16 cellular contexts compared by ENCODE assay signal in the genomic region with DNA sequence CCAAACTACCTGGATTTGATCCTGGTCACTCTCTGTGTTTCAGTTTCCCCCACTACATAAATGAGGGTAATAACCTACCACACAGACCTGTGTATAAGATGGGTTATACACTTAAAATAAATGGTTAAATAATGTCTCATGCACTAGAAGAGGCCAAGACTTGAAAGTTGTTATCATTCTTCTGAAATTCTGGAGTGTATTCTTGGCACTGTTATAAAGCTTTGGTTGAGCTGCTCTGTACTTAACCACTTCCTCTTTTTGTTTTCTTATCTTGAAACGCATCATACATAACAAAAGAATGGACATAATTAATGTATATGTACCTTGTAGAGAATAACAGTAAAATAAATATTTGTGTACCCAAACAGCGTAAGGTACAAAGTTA.
A peak's percentile ranks its signal among the peaks of the same experiment; 100 is the strongest.
DNase-seq lines count a peak whose midpoint lies in the region; ATAC-seq and TF ChIP-seq lines count a peak whose summit lies in the region.
"Had no signal": no experiment of that assay in that cellular context is flagged by ENCODE, and none has a peak within 500 bp of the region (broad histone marks: within the 10 kb centered on the region; RNA-seq: fewer than 3 reads in every experiment).

No MANE protein-coding gene starts in this region.

- H3K27me3 ChIP-seq in Karpas-422 (ENCODE audit: low read length): no peaks in the 10 kb centered on the region
- no peaks in the 10 kb centered on the region for H3K27me3 ChIP-seq in PC-3 (ENCODE audit: low read length)

- H3K9me3 ChIP-seq in Karpas-422 (ENCODE audit: low read length) (no peaks in the 10 kb centered on the region), PC-3 (ENCODE audit: low read length) (no peaks in the 10 kb centered on the region)
- H3K9me3 ChIP-seq: psoas muscle had no signal

- no peaks in the 10 kb centered on the region for H3K36me3 Mint-ChIP-seq in T-cell
- H3K36me3 Mint-ChIP-seq in osteocyte (ENCODE audit: unreplicated experiment): peaks cover 26% of the 10 kb centered on the region
- H3K36me3 Mint-ChIP-seq: activated naive CD8-positive, alpha-beta T cell treated with anti-CD3 and anti-CD28 coated beads, Interleukin-2, amount 10 ng/mL, durations not matched to agents 7 days and 5 days had no signal

- H3K4me3 Mint-ChIP-seq in T-cell: no peak overlapping the region
- no peak overlapping the region for H3K4me3 Mint-ChIP-seq in osteocyte (ENCODE audit: unreplicated experiment)
- H3K4me3 Mint-ChIP-seq: activated naive CD8-positive, alpha-beta T cell treated with anti-CD3 and anti-CD28 coated beads, Interleukin-2, amount 10 ng/mL, durations not matched to agents 7 days and 5 days; T-helper 1 cell treated with Interleukin-12 subunit alpha and Interleukin-12 subunit beta and Interleukin-4 antibody, amounts not matched to agents 30 μg/mL and 1 μg/mL, for 36 hours had no signal

- no peak overlapping the region for H3K4me3 ChIP-seq in Karpas-422 (ENCODE audit: low read length)
- no peak overlapping the region for H3K4me3 ChIP-seq in PC-3 (ENCODE audit: low read length)
- H3K4me3 ChIP-seq: lung, psoas muscle had no signal

- H3K9me2 ChIP-seq in Karpas-422 (replicated peaks; ENCODE audit: insufficient read depth, low read length) (no peaks in the 10 kb centered on the region), PC-3 (replicated peaks; ENCODE audit: low read length) (no peaks in the 10 kb centered on the region)

- no TSS peak for BruUV-seq in PC-3 (replicated peaks; lab: Mats Ljungman, UMichigan)

- peak; percentile 40 for DNase-seq in GM13976 (ENCODE audit: low spot score)
- DNase-seq in Karpas-422: peak; percentile 64
- DNase-seq in T-cell: no peak
- DNase-seq in osteocyte (ENCODE audit: extremely low spot score, unreplicated experiment): no peak
- DNase-seq in PC-3: no peak
- no peak for DNase-seq in NCI-H446 treated with DMSO at 0.1 percent for 48 hours (lab: John Stamatoyannopoulos, UW)
- DNase-seq in occipital lobe (lab: John Stamatoyannopoulos, UW): no peak
- DNase-seq: activated naive CD8-positive, alpha-beta T cell treated with anti-CD3 and anti-CD28 coated beads, Interleukin-2, amount 10 ng/mL, durations not matched to agents 7 days and 5 days; DMS79; hippocampal formation; NCI-H748 treated with DMSO at 0.1 percent for 48 hours; psoas muscle; stimulated activated CD4-positive, alpha-beta T cell treated with anti-CD3 and anti-CD28 coated beads, Interleukin-4, amount 100 ng/mL, for 24 hours had no signal

- H3K36me3 ChIP-seq in Karpas-422 (ENCODE audit: insufficient read depth, low read length) (no peaks in the 10 kb centered on the region), PC-3 (ENCODE audit: low read depth, low read length) (no peaks in the 10 kb centered on the region)

- in situ Hi-C loops in GM13976 (cut with MboI; ENCODE audit: low sequenced_read_pairs, unreplicated experiment): no loop called here

- H3F3A ChIP-seq in PC-3 (ENCODE audit: low read length, unreplicated experiment): no peaks in the 10 kb centered on the region

- CTCF ChIA-PET in T-cell (lab: Charles Lee) (no interaction called here), PC-3 (lab: Charles Lee) (no interaction called here)

- H3K27me3 Mint-ChIP-seq in T-cell (no peaks in the 10 kb centered on the region), osteocyte (ENCODE audit: unreplicated experiment) (no peaks in the 10 kb centered on the region)

- TF ChIP-seq CTCF in GM13976 (IDR thresholded peaks at IDR 0.05; ENCODE audit: borderline replicate concordance, control extremely low read depth, extremely low read depth, insufficient read depth, missing control alignments): no peak
- TF ChIP-seq CTCF in osteocyte (IDR thresholded peaks at IDR 0.05): no peak
- TF ChIP-seq CTCF in PC-3 (conservative IDR thresholded peaks at IDR 0.05; ENCODE audit: low read depth, low read length): no peak

- H4K20me1 ChIP-seq in Karpas-422 (ENCODE audit: insufficient read depth, low read depth, low read length) (no peaks in the 10 kb centered on the region), PC-3 (ENCODE audit: low read length) (no peaks in the 10 kb centered on the region)

- H3K79me2 ChIP-seq in Karpas-422 (ENCODE audit: low read length) (no peaks in the 10 kb centered on the region), PC-3 (ENCODE audit: low read length) (no peaks in the 10 kb centered on the region)

- ATAC-seq in T-cell (replicated peaks in 1 of 4) (peak in 3 of 4 experiments; percentile 31 to 47 (median 40)), PC-3 (no peak), GM19324 (IDR thresholded peaks at IDR 0.05; ENCODE audit: low FRiP score, unreplicated experiment) (no peak)
- ATAC-seq: psoas muscle had no signal

- peaks cover 32% of the 10 kb centered on the region for H3K4me1 ChIP-seq in Karpas-422 (ENCODE audit: low read length)
- H3K4me1 ChIP-seq in PC-3 (ENCODE audit: insufficient read depth, low read length): no peaks in the 10 kb centered on the region
- H3K4me1 ChIP-seq: psoas muscle had no signal

- H3K27ac Mint-ChIP-seq in T-cell (no peak overlapping the region), osteocyte (ENCODE audit: unreplicated experiment) (peak overlapping the region; percentile 70)
- H3K27ac Mint-ChIP-seq: activated naive CD8-positive, alpha-beta T cell treated with anti-CD3 and anti-CD28 coated beads, Interleukin-2, amount 10 ng/mL, durations not matched to agents 7 days and 5 days; T-helper 1 cell treated with Interleukin-12 subunit alpha and Interleukin-12 subunit beta and Interleukin-4 antibody, amounts not matched to agents 30 μg/mL and 1 μg/mL, for 36 hours had no signal

- H3K27ac ChIP-seq in Karpas-422 (ENCODE audit: low read length): peak overlapping the region; percentile 70
- H3K27ac ChIP-seq in PC-3 (ENCODE audit: low read length): no peak overlapping the region
- H3K27ac ChIP-seq: psoas muscle had no signal

- H3K4me1 Mint-ChIP-seq in T-cell: peaks cover 21 to 34% (median 27%) of the 10 kb centered on the region in 3 donors
- peaks cover 81% of the 10 kb centered on the region for H3K4me1 Mint-ChIP-seq in osteocyte (ENCODE audit: unreplicated experiment)

- intact Hi-C loops in PC-3 (cut with micrococcal nuclease): no loop called here

- H3K4me2 ChIP-seq in Karpas-422 (ENCODE audit: low read depth, low read length, poor library complexity, severe bottlenecking) (peak overlapping the region; percentile 55), PC-3 (ENCODE audit: low read length) (no peak overlapping the region)

- H2AFZ ChIP-seq in Karpas-422 (ENCODE audit: low read length) (no peak overlapping the region), PC-3 (ENCODE audit: low read length) (no peak overlapping the region)

- H3K9ac ChIP-seq in Karpas-422 (ENCODE audit: low read length) (0 out of 2 replicates have a peak overlapping the region, but pooled peaks have one; percentile 19), PC-3 (ENCODE audit: low read length) (no peak overlapping the region)

- H3K9me3 Mint-ChIP-seq in T-cell (peaks cover 0 to under 1% (median 0%) of the 10 kb centered on the region in 3 donors), osteocyte (ENCODE audit: unreplicated experiment) (peaks cover 5% of the 10 kb centered on the region)
- H3K9me3 Mint-ChIP-seq: activated naive CD8-positive, alpha-beta T cell treated with anti-CD3 and anti-CD28 coated beads, Interleukin-2, amount 10 ng/mL, durations not matched to agents 7 days and 5 days; T-helper 1 cell treated with Interleukin-12 subunit alpha and Interleukin-12 subunit beta and Interleukin-4 antibody, amounts not matched to agents 30 μg/mL and 1 μg/mL, for 36 hours had no signal

- POLR2A ChIA-PET in T-cell (lab: Charles Lee) (no interaction called here), PC-3 (lab: Charles Lee; ENCODE audit: unreplicated experiment) (no interaction called here)

Comparison
In these comparisons a context has a peak if more than half of its experiments do, and no peak if none do; other contexts are left out.
1. DNase-seq: peak in GM13976 (single experiment) and Karpas-422 (single experiment); none in T-cell (0 of 34), osteocyte (single experiment), PC-3 (single experiment), NCI-H446 treated with DMSO at 0.1 percent for 48 hours (single experiment) and occipital lobe (single experiment).
2. ATAC-seq: peak in T-cell (3 of 4); none in PC-3 (single experiment) and GM19324 (single experiment).